ENCODE assay signal across 1 cellular context in the genomic region with DNA sequence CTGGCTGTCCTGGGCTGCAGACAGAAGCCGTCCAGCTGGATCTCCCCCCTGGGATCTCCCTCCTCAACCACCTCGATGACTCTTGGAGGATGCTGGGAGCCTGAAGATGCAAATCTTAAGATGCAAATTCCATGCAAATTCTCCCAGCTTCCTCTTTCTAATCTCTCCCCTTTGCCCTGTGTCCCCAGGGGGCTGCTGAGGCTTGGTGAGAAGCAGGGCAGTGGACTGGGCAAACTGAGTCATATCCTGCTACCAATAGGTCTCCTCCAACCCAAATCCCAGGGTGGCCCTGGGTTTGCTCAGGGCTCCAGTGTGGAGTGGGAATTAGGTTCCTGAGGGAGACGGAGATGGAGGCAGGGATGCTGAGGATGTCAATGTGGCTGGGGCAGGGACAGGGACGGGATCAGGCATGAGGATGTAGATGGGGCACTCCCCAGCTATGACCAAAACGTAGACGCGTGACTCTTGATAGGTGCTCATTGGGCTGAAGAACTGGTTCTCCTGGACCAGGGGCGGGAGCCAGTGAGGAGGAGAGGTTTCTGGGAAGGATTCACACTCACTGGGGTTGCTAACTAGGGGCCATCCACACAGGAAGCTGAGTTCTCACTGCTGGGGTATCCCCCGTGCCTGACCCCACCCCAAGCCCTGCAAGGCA.
TF ChIP-seq lines count a peak whose summit lies in the region.

No MANE protein-coding gene starts in this region.

TF ChIP-seq in WTC11, 78 proteins besides CTCF, POLR2A, EP300 and RAD21 (continued from another document):
- TF ChIP-seq, protein P1, sequence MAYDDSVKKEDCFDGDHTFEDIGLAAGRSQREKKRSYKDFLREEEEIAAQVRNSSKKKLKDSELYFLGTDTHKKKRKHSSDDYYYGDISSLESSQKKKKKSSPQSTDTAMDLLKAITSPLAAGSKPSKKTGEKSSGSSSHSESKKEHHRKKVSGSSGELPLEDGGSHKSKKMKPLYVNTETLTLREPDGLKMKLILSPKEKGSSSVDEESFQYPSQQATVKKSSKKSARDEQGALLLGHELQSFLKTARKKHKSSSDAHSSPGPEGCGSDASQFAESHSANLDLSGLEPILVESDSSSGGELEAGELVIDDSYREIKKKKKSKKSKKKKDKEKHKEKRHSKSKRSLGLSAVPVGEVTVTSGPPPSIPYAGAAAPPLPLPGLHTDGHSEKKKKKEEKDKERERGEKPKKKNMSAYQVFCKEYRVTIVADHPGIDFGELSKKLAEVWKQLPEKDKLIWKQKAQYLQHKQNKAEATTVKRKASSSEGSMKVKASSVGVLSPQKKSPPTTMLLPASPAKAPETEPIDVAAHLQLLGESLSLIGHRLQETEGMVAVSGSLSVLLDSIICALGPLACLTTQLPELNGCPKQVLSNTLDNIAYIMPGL (CRISPR knock-in tag; IDR thresholded peaks at IDR 0.05): no peak
- TF ChIP-seq ZNF138 (CRISPR knock-in tag; conservative IDR thresholded peaks at IDR 0.05) (no peak), HMGA2 (CRISPR knock-in tag; IDR thresholded peaks at IDR 0.05) (no peak), ETV6 (CRISPR knock-in tag; IDR thresholded peaks at IDR 0.05) (no peak), GRHL2 (CRISPR knock-in tag; IDR thresholded peaks at IDR 0.05; ENCODE audit: insufficient replicate concordance, severe bottlenecking) (no peak), FOXK1 (CRISPR knock-in tag; IDR thresholded peaks at IDR 0.05) (no peak), ZNF671 (CRISPR knock-in tag; IDR thresholded peaks at IDR 0.05) (no peak), ZNF396 (CRISPR knock-in tag; IDR thresholded peaks at IDR 0.05; ENCODE audit: borderline replicate concordance) (no peak), NR2C2 (CRISPR knock-in tag; IDR thresholded peaks at IDR 0.05) (no peak)
- TF ChIP-seq, protein P2, sequence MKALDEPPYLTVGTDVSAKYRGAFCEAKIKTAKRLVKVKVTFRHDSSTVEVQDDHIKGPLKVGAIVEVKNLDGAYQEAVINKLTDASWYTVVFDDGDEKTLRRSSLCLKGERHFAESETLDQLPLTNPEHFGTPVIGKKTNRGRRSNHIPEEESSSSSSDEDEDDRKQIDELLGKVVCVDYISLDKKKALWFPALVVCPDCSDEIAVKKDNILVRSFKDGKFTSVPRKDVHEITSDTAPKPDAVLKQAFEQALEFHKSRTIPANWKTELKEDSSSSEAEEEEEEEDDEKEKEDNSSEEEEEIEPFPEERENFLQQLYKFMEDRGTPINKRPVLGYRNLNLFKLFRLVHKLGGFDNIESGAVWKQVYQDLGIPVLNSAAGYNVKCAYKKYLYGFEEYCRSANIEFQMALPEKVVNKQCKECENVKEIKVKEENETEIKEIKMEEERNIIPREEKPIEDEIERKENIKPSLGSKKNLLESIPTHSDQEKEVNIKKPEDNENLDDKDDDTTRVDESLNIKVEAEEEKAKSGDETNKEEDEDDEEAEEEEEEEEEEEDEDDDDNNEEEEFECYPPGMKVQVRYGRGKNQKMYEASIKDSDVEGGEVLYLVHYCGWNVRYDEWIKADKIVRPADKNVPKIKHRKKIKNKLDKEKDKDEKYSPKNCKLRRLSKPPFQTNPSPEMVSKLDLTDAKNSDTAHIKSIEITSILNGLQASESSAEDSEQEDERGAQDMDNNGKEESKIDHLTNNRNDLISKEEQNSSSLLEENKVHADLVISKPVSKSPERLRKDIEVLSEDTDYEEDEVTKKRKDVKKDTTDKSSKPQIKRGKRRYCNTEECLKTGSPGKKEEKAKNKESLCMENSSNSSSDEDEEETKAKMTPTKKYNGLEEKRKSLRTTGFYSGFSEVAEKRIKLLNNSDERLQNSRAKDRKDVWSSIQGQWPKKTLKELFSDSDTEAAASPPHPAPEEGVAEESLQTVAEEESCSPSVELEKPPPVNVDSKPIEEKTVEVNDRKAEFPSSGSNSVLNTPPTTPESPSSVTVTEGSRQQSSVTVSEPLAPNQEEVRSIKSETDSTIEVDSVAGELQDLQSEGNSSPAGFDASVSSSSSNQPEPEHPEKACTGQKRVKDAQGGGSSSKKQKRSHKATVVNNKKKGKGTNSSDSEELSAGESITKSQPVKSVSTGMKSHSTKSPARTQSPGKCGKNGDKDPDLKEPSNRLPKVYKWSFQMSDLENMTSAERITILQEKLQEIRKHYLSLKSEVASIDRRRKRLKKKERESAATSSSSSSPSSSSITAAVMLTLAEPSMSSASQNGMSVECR (CRISPR knock-in tag; IDR thresholded peaks at IDR 0.05; ENCODE audit: borderline replicate concordance): no peak
- TF ChIP-seq, protein P3, sequence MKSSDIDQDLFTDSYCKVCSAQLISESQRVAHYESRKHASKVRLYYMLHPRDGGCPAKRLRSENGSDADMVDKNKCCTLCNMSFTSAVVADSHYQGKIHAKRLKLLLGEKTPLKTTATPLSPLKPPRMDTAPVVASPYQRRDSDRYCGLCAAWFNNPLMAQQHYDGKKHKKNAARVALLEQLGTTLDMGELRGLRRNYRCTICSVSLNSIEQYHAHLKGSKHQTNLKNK (CRISPR knock-in tag; IDR thresholded peaks at IDR 0.05): no peak
- TF ChIP-seq, protein P4, sequence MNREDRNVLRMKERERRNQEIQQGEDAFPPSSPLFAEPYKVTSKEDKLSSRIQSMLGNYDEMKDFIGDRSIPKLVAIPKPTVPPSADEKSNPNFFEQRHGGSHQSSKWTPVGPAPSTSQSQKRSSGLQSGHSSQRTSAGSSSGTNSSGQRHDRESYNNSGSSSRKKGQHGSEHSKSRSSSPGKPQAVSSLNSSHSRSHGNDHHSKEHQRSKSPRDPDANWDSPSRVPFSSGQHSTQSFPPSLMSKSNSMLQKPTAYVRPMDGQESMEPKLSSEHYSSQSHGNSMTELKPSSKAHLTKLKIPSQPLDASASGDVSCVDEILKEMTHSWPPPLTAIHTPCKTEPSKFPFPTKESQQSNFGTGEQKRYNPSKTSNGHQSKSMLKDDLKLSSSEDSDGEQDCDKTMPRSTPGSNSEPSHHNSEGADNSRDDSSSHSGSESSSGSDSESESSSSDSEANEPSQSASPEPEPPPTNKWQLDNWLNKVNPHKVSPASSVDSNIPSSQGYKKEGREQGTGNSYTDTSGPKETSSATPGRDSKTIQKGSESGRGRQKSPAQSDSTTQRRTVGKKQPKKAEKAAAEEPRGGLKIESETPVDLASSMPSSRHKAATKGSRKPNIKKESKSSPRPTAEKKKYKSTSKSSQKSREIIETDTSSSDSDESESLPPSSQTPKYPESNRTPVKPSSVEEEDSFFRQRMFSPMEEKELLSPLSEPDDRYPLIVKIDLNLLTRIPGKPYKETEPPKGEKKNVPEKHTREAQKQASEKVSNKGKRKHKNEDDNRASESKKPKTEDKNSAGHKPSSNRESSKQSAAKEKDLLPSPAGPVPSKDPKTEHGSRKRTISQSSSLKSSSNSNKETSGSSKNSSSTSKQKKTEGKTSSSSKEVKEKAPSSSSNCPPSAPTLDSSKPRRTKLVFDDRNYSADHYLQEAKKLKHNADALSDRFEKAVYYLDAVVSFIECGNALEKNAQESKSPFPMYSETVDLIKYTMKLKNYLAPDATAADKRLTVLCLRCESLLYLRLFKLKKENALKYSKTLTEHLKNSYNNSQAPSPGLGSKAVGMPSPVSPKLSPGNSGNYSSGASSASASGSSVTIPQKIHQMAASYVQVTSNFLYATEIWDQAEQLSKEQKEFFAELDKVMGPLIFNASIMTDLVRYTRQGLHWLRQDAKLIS (CRISPR knock-in tag; IDR thresholded peaks at IDR 0.05; ENCODE audit: borderline replicate concordance): no peak
- TF ChIP-seq, protein P5, sequence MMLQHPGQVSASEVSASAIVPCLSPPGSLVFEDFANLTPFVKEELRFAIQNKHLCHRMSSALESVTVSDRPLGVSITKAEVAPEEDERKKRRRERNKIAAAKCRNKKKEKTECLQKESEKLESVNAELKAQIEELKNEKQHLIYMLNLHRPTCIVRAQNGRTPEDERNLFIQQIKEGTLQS (CRISPR knock-in tag; conservative IDR thresholded peaks at IDR 0.05): no peak
TF ChIP-seq in WTC11: peak in this region for 0.
